ENCODE assay signal across 2 cellular contexts in the genomic region with DNA sequence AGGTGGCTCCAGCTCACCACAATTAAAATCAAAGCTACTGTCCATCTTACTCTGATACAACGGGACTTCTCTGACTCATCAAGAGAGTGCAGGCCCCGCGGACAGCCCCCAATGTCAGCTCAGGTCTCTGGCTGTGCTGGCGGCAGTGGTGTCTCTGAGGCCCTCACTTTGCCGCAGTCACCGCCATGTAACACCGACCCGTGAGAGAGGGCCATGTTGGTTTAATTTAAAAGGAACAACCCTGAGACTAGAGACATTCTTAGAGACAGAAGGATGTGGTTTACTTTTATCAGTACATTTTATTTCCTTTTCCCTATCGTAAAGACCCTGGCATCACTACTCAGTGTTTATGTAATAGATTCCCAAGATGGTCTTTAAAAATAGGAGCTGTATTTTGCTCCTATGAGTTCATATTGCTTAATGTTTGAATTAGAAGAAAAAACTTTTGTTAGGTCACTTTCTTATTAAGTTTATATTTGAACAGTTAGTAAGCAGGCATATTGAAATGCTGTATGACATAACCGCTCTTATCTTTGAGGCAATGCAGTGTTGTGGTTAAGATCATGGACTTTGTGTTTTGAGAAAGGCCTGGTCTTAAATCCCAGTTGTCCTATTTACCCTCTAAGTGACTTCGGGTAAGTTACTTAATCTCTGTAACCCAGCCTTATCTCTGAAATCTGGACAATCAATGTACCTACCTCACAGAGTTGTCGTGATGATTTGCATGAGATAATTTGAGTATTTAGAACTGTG.
TF ChIP-seq lines count a peak whose summit lies in the region.

No MANE protein-coding gene starts in this region.

TF ChIP-seq in IMR-90, 13 proteins besides CTCF, POLR2A, EP300 and RAD21:
- no peak for TF ChIP-seq SMC3 (IDR thresholded peaks at IDR 0.05; ENCODE audit: low read depth, low read length)

TF ChIP-seq in HEK293T, 16 proteins besides CTCF, POLR2A, EP300 and RAD21:
- no peak for TF ChIP-seq CTBP1 (IDR thresholded peaks at IDR 0.05; ENCODE audit: borderline replicate concordance)
- TF ChIP-seq FOXA1 (IDR thresholded peaks at IDR 0.05) = no peak
- no peak for TF ChIP-seq TARDBP (IDR thresholded peaks at IDR 0.05)
- TF ChIP-seq HDGF (IDR thresholded peaks at IDR 0.05; ENCODE audit: borderline replicate concordance) = no peak
- TF ChIP-seq L3MBTL2 (conservative IDR thresholded peaks at IDR 0.05) = no peak
- TF ChIP-seq SUZ12 (IDR thresholded peaks at IDR 0.05) = no peak
- no peak for TF ChIP-seq SP1 (IDR thresholded peaks at IDR 0.05)
- TF ChIP-seq NFRKB (IDR thresholded peaks at IDR 0.05) = no peak
- TF ChIP-seq ZNF384 (IDR thresholded peaks at IDR 0.05) = no peak
- no peak for TF ChIP-seq ARNT (IDR thresholded peaks at IDR 0.05)
